1 cellular context compared by ENCODE assay signal in the genomic region with DNA sequence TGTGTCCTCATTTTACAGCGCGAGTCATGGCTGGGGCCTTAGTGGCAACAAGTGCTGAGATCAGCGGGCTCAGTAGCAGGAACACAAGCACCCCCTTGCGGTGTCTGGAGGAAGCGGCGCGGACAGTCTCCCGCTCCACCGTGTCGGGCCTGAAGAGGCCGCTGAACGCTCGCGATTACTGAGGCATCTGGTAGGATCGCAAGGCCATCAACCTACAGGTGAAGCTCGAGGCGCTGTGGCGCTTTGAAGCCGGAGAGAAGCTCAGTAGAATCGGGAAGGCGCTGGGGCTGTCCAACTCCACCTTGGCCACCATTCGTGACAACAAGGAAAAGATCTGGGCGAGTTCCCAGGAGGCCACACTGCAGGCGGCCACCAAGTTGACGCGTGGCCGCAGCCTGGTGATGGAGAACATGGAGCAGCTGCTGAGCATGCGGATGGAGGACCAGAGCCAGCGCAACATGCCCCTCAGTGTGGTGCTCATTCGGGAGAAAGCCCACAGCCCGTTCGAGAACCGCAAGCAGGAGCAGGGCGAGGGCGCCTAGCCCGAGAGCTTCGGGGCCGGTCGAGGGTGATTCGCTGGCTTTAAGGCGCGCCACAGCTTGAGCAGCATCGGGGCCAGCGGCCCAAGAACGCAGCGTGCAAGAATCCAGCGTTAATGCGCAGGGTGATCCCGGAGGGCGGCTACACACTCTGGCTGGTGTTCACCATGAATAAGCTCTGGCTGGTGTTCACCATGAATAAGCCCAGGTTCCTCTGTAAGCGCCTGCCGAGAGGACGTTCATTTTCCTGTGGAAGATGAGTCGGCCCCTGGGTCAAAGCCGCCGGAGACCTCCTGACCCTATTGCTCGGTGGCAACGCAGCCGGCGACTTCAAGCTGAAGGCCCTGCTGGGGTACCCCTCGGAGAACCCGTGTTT.
TF ChIP-seq lines count a peak whose summit lies in the region.

No MANE protein-coding gene starts in this region.

TF ChIP-seq in HEK293, 187 proteins besides CTCF, POLR2A, EP300 and RAD21 (continued from another document):
- TF ChIP-seq SP3 (tag by site-specific recombination; IDR thresholded peaks at IDR 0.05) (0 out of 2 replicates have a peak, but pooled peaks have one; percentile 21), SCRT2 (tag by site-specific recombination; IDR thresholded peaks at IDR 0.05) (peak; percentile 99), ZNF221 (tag by site-specific recombination; IDR thresholded peaks at IDR 0.05; ENCODE audit: borderline replicate concordance) (no peak), SALL2 (tag by site-specific recombination; IDR thresholded peaks at IDR 0.05; ENCODE audit: borderline replicate concordance) (no peak)
TF ChIP-seq in HEK293: peak in this region for 7.
